Comparison of ENCODE assay signal across 17 cellular contexts in genomic region chr22:47307812-47308211, GRCh38.
"Had no signal": no experiment of that assay in that cellular context is flagged by ENCODE, and none has a peak within 500 bp of the region (broad histone marks: within the 10 kb centered on the region; RNA-seq: fewer than 3 reads in every experiment).

No MANE protein-coding gene starts in this region.

- ATAC-seq: activated T-cell treated with anti-CD3 and anti-CD28 coated beads, Interleukin-2, amount 50 U/mL, for 4 hours; gastroesophageal sphincter; heart right ventricle; left colon; stimulated activated naive CD8-positive, alpha-beta T cell treated with anti-CD3 and anti-CD28 coated beads, Interleukin-15, amount 100 ng/mL, for 72 hours had no signal

- DNase-seq: activated CD4-positive, alpha-beta T cell treated with anti-CD3 and anti-CD28 coated beads, Interleukin-2, amount 50 U/mL, for 4 hours; activated CD4-positive, CD25-positive, alpha-beta regulatory T cell treated with anti-CD3 and anti-CD28 coated beads, Interleukin-2, amount 50 U/mL, for 72 hours; activated effector memory CD4-positive, alpha-beta T cell treated with Interleukin-2 at 50 U/mL for 16 hours; activated naive CD4-positive, alpha-beta T cell treated with anti-CD3 and anti-CD28 coated beads, Interleukin-2, amount 50 U/mL, for 16 hours; activated T-cell treated with anti-CD3 and anti-CD28 coated beads, Interleukin-2, amount 50 U/mL, for 4 hours; central memory CD4-positive, alpha-beta T cell; cortex of kidney; effector CD4-positive, alpha-beta T cell; esophagus squamous epithelium; heart right ventricle; left colon; stimulated activated CD4-positive, alpha-beta T cell treated with anti-CD3 and anti-CD28 coated beads, Interleukin-1b, Interleukin-23, amount 100 ng/mL, for 48 hours had no signal

- H3K4me1 ChIP-seq: esophagus squamous epithelium, gastroesophageal sphincter, heart right ventricle had no signal

- H3K4me1 Mint-ChIP-seq: neural crest cell; stimulated activated naive CD8-positive, alpha-beta T cell treated with anti-CD3 and anti-CD28 coated beads, Interleukin-15, amount 100 ng/mL, for 72 hours had no signal

- H3K4me3 Mint-ChIP-seq: activated T-cell treated with anti-CD3 and anti-CD28 coated beads, Interleukin-2, amount 50 U/mL, for 4 hours; neural crest cell; stimulated activated naive CD8-positive, alpha-beta T cell treated with anti-CD3 and anti-CD28 coated beads, Interleukin-15, amount 100 ng/mL, for 72 hours had no signal

- H3K4me3 ChIP-seq: esophagus squamous epithelium, gastroesophageal sphincter, heart right ventricle, lung, thoracic aorta had no signal

- H3K27ac ChIP-seq: esophagus squamous epithelium, gastroesophageal sphincter, heart right ventricle, thoracic aorta had no signal

- H3K36me3 ChIP-seq: esophagus squamous epithelium, gastroesophageal sphincter, heart right ventricle, thoracic aorta had no signal

- H3K27ac Mint-ChIP-seq: stimulated activated naive CD8-positive, alpha-beta T cell treated with anti-CD3 and anti-CD28 coated beads, Interleukin-15, amount 100 ng/mL, for 72 hours had no signal

- H3K9me3 ChIP-seq: esophagus squamous epithelium had no signal
